1 cellular context compared by ENCODE assay signal in genomic region chr15:58987501-58988010, GRCh38.
TF ChIP-seq lines count a peak whose summit lies in the region.

Gene RNF111, plus strand, starts transcription at chr15:58987663. Its CDS starts 43,160 bp downstream, at chr15:59030823.

TF ChIP-seq in HepG2, 621 proteins besides CTCF, POLR2A, EP300 and RAD21 (continued from another document):
- TF ChIP-seq, protein P1, sequence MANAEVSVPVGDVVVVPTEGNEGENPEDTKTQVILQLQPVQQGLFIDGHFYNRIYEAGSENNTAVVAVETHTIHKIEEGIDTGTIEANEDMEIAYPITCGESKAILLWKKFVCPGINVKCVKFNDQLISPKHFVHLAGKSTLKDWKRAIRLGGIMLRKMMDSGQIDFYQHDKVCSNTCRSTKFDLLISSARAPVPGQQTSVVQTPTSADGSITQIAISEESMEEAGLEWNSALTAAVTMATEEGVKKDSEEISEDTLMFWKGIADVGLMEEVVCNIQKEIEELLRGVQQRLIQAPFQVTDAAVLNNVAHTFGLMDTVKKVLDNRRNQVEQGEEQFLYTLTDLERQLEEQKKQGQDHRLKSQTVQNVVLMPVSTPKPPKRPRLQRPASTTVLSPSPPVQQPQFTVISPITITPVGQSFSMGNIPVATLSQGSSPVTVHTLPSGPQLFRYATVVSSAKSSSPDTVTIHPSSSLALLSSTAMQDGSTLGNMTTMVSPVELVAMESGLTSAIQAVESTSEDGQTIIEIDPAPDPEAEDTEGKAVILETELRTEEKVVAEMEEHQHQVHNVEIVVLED (CRISPR knock-in tag; IDR thresholded peaks at IDR 0.05; ENCODE audit: borderline replicate concordance) = peak; percentile 53; the same call in 1 of the 2 replicates
- TF ChIP-seq FOXA1 (IDR thresholded peaks at IDR 0.05) (no peak), FOXA1 (CRISPR knock-in tag; IDR thresholded peaks at IDR 0.05) (no peak), SRY (CRISPR knock-in tag; IDR thresholded peaks at IDR 0.05) (0 out of 2 replicates have a peak, but pooled peaks have one; percentile 67), EEA1 (CRISPR knock-in tag; IDR thresholded peaks at IDR 0.05; ENCODE audit: borderline replicate concordance) (0 out of 2 replicates have a peak, but pooled peaks have one; percentile 21), ZNF235 (CRISPR knock-in tag; IDR thresholded peaks at IDR 0.05; ENCODE audit: borderline replicate concordance) (peak; percentile 80; the same call in 1 of the 2 replicates)
- TF ChIP-seq, protein P2, sequence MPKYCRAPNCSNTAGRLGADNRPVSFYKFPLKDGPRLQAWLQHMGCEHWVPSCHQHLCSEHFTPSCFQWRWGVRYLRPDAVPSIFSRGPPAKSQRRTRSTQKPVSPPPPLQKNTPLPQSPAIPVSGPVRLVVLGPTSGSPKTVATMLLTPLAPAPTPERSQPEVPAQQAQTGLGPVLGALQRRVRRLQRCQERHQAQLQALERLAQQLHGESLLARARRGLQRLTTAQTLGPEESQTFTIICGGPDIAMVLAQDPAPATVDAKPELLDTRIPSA (CRISPR knock-in tag; IDR thresholded peaks at IDR 0.05; ENCODE audit: borderline replicate concordance) = 0 out of 2 replicates have a peak, but pooled peaks have one; percentile 33
- TF ChIP-seq, protein P3, sequence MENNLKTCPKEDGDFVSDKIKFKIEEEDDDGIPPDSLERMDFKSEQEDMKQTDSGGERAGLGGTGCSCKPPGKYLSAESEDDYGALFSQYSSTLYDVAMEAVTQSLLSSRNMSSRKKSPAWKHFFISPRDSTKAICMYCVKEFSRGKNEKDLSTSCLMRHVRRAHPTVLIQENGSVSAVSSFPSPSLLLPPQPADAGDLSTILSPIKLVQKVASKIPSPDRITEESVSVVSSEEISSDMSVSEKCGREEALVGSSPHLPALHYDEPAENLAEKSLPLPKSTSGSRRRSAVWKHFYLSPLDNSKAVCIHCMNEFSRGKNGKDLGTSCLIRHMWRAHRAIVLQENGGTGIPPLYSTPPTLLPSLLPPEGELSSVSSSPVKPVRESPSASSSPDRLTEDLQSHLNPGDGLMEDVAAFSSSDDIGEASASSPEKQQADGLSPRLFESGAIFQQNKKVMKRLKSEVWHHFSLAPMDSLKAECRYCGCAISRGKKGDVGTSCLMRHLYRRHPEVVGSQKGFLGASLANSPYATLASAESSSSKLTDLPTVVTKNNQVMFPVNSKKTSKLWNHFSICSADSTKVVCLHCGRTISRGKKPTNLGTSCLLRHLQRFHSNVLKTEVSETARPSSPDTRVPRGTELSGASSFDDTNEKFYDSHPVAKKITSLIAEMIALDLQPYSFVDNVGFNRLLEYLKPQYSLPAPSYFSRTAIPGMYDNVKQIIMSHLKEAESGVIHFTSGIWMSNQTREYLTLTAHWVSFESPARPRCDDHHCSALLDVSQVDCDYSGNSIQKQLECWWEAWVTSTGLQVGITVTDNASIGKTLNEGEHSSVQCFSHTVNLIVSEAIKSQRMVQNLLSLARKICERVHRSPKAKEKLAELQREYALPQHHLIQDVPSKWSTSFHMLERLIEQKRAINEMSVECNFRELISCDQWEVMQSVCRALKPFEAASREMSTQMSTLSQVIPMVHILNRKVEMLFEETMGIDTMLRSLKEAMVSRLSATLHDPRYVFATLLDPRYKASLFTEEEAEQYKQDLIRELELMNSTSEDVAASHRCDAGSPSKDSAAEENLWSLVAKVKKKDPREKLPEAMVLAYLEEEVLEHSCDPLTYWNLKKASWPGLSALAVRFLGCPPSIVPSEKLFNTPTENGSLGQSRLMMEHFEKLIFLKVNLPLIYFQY (CRISPR knock-in tag; IDR thresholded peaks at IDR 0.05; ENCODE audit: borderline replicate concordance) = 0 out of 2 replicates have a peak, but pooled peaks have one; percentile 16
